In genomic region chr2:147998203-147998602, GRCh38 we compare ENCODE assay signal across 1 cellular context.
TF ChIP-seq lines count a peak whose summit lies in the region.

No MANE protein-coding gene starts in this region.

TF ChIP-seq in GM12878, 131 proteins besides CTCF, POLR2A, EP300 and RAD21:
- TF ChIP-seq, protein P1, sequence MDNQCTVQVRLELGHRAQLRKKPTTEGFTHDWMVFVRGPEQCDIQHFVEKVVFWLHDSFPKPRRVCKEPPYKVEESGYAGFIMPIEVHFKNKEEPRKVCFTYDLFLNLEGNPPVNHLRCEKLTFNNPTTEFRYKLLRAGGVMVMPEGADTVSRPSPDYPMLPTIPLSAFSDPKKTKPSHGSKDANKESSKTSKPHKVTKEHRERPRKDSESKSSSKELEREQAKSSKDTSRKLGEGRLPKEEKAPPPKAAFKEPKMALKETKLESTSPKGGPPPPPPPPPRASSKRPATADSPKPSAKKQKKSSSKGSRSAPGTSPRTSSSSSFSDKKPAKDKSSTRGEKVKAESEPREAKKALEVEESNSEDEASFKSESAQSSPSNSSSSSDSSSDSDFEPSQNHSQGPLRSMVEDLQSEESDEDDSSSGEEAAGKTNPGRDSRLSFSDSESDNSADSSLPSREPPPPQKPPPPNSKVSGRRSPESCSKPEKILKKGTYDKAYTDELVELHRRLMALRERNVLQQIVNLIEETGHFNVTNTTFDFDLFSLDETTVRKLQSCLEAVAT (IDR thresholded peaks at IDR 0.05): no peak
- no peak for TF ChIP-seq TARDBP (IDR thresholded peaks at IDR 0.05; ENCODE audit: borderline replicate concordance)
- no peak for TF ChIP-seq CEBPB (IDR thresholded peaks at IDR 0.05; ENCODE audit: borderline replicate concordance in 1 of 2, low read depth in 2 of 2, low read length in 2 of 2)
- TF ChIP-seq POLR2AphosphoS2 (IDR thresholded peaks at IDR 0.05; ENCODE audit: low read depth, low read length): no peak
TF ChIP-seq in GM12878: peak in this region for 0.
